ENCODE assay signal across 21 cellular contexts in genomic region chr17:11610999-11611566, GRCh38. TPM values are rescaled to one million over a fixed set of nuclear protein-coding genes. Genes with fewer than 3 reads are reported as not detected.
"Had no signal": no experiment of that assay in that cellular context is flagged by ENCODE, and none has a peak within 500 bp of the region (broad histone marks: within the 10 kb centered on the region; RNA-seq: fewer than 3 reads in every experiment).

No MANE protein-coding gene starts in this region.

- H3K36me3 Mint-ChIP-seq: mesothelial cell of epicardium; natural killer cell; neural progenitor cell; stimulated activated effector memory CD8-positive, alpha-beta T cell treated with anti-CD3 and anti-CD28 coated beads, Interleukin-12 subunit alpha, Interleukin-12 subunit beta, amount 100 ng/mL, for 72 hours had no signal

- H3K9ac ChIP-seq: neural progenitor cell had no signal

- H3K9me3 ChIP-seq: heart left ventricle, ovary, right lobe of liver, tibial artery, upper lobe of left lung, uterus had no signal

- H3K4me3 ChIP-seq: coronary artery, heart left ventricle, neural progenitor cell, ovary, right lobe of liver, tibial artery, upper lobe of left lung, uterus had no signal

- H3K4me1 ChIP-seq: tibial artery, uterus had no signal

- H3K9me3 Mint-ChIP-seq: mesothelial cell of epicardium; neural progenitor cell; stimulated activated naive CD8-positive, alpha-beta T cell treated with anti-CD3 and anti-CD28 coated beads, Interleukin-15, Interleukin-2, amounts not matched to agents 100 ng/mL and 50 ng/mL, for 24 hours had no signal

- H3K27me3 Mint-ChIP-seq: stimulated activated naive CD8-positive, alpha-beta T cell treated with anti-CD3 and anti-CD28 coated beads, Interleukin-15, Interleukin-2, amounts not matched to agents 100 ng/mL and 50 ng/mL, for 24 hours had no signal

- H3K36me3 ChIP-seq: heart left ventricle, neural progenitor cell, ovary, right lobe of liver, tibial artery, upper lobe of left lung, uterus had no signal

- H3K27me3 ChIP-seq: neural progenitor cell, ovary, right lobe of liver, upper lobe of left lung, uterus had no signal

- DNase-seq: effector CD4-positive, alpha-beta T cell; foreskin melanocyte; heart left ventricle; hippocampal formation; kidney glomerular epithelial cell; natural killer cell; nucleus accumbens; ovary; right lobe of liver; stimulated activated CD4-positive, alpha-beta T cell treated with anti-CD3 and anti-CD28 coated beads, Interleukin-4, amount 100 ng/mL, for 1 hour; stimulated activated CD8-positive, alpha-beta memory T cell treated with anti-CD3 and anti-CD28 coated beads, Interleukin-4, amount 100 ng/mL, for 48 hours; tibial artery; upper lobe of left lung; uterus had no signal

- ATAC-seq: heart left ventricle; left lobe of liver; natural killer cell; right lobe of liver; stimulated activated effector memory CD8-positive, alpha-beta T cell treated with anti-CD3 and anti-CD28 coated beads, Interleukin-12 subunit alpha, Interleukin-12 subunit beta, amount 100 ng/mL, for 72 hours had no signal

- H3K27ac ChIP-seq: coronary artery, heart left ventricle, neural progenitor cell, ovary, right lobe of liver, tibial artery, upper lobe of left lung, uterus had no signal

- H3K4me3 Mint-ChIP-seq: mesothelial cell of epicardium; natural killer cell; stimulated activated effector memory CD8-positive, alpha-beta T cell treated with anti-CD3 and anti-CD28 coated beads, Interleukin-12 subunit alpha, Interleukin-12 subunit beta, amount 100 ng/mL, for 72 hours; stimulated activated naive CD8-positive, alpha-beta T cell treated with anti-CD3 and anti-CD28 coated beads, Interleukin-15, Interleukin-2, amounts not matched to agents 100 ng/mL and 50 ng/mL, for 24 hours had no signal

- H3K4me1 Mint-ChIP-seq: natural killer cell; stimulated activated effector memory CD8-positive, alpha-beta T cell treated with anti-CD3 and anti-CD28 coated beads, Interleukin-12 subunit alpha, Interleukin-12 subunit beta, amount 100 ng/mL, for 72 hours had no signal

- H3K27ac Mint-ChIP-seq: mesothelial cell of epicardium; natural killer cell; neural progenitor cell; stimulated activated effector memory CD8-positive, alpha-beta T cell treated with anti-CD3 and anti-CD28 coated beads, Interleukin-12 subunit alpha, Interleukin-12 subunit beta, amount 100 ng/mL, for 72 hours; stimulated activated naive CD8-positive, alpha-beta T cell treated with anti-CD3 and anti-CD28 coated beads, Interleukin-15, Interleukin-2, amounts not matched to agents 100 ng/mL and 50 ng/mL, for 24 hours had no signal

RNA-seq across cellular contexts. Expression of gene DNAH9, which starts 12.8 kb away (rescaled TPM):
- total RNA-seq: myocyte, natural killer cell, right lobe of liver had no signal
- polyA plus RNA-seq: heart left ventricle had no signal
